ENCODE assay signal across 32 cellular contexts in genomic region chr17:38738686-38739085, GRCh38. TPM values are rescaled to one million over a fixed set of nuclear protein-coding genes. Genes with fewer than 3 reads are reported as not detected.
"Had no signal": no experiment of that assay in that cellular context is flagged by ENCODE, and none has a peak within 500 bp of the region (broad histone marks: within the 10 kb centered on the region; RNA-seq: fewer than 3 reads in every experiment).

No MANE protein-coding gene starts in this region.

- H3K27ac Mint-ChIP-seq: mesothelial cell of epicardium; natural killer cell; progenitor cell of endocrine pancreas; stimulated activated effector memory CD8-positive, alpha-beta T cell treated with anti-CD3 and anti-CD28 coated beads, Interleukin-12 subunit alpha, Interleukin-12 subunit beta, amount 100 ng/mL, for 72 hours; stimulated activated naive CD8-positive, alpha-beta T cell treated with anti-CD3 and anti-CD28 coated beads, Interleukin-15, Interleukin-2, amounts not matched to agents 100 ng/mL and 50 ng/mL, for 24 hours had no signal

- H2AFZ ChIP-seq: neural progenitor cell had no signal

- FAIRE-seq: keratinocyte, urothelium cell line had no signal

- H3K9me3 ChIP-seq: left lung, neutrophil, ovary, right atrium auricular region, suprapubic skin, thoracic aorta, tibial artery, upper lobe of right lung had no signal

- DNase-seq: hippocampal formation; kidney glomerular epithelial cell; left lung; mesendoderm; naive B cell; natural killer cell; nephron progenitor cell; occipital lobe; stimulated activated CD4-positive, alpha-beta T cell treated with anti-CD3 and anti-CD28 coated beads, Interleukin-12 subunit alpha, Interleukin-12 subunit beta, amount 100 ng/mL, for 4 hours; stimulated activated CD4-positive, alpha-beta T cell treated with anti-CD3 and anti-CD28 coated beads, Interleukin-15, amount 100 ng/mL, for 24 hours; stimulated activated CD4-positive, alpha-beta T cell treated with anti-CD3 and anti-CD28 coated beads, Interleukin-2, amount 100 ng/mL, for 24 hours; stimulated activated CD4-positive, alpha-beta T cell treated with anti-CD3 and anti-CD28 coated beads, Interleukin-4, amount 100 ng/mL, for 1 hour; stimulated activated naive CD4-positive, alpha-beta T cell; tibial artery; trophoblast cell; upper lobe of right lung had no signal

- ATAC-seq: left lung; natural killer cell; sciatic nerve; stimulated activated effector memory CD8-positive, alpha-beta T cell treated with anti-CD3 and anti-CD28 coated beads, Interleukin-12 subunit alpha, Interleukin-12 subunit beta, amount 100 ng/mL, for 72 hours; upper lobe of right lung had no signal

- H3K4me3 ChIP-seq: left lung, lung, neural progenitor cell, ovary, right atrium auricular region, skin epidermis, suprapubic skin, thoracic aorta, tibial artery, upper lobe of right lung had no signal

- H3K9ac ChIP-seq: neural progenitor cell had no signal

- H3K4me2 ChIP-seq: neural progenitor cell had no signal

- H3K36me3 Mint-ChIP-seq: naive B cell, natural killer cell had no signal

- H3K36me3 ChIP-seq: neural progenitor cell, neutrophil, ovary had no signal

- H3K27me3 ChIP-seq: left lung, neural progenitor cell, ovary, right atrium auricular region, suprapubic skin, tibial artery, upper lobe of right lung had no signal

- H3K4me3 Mint-ChIP-seq: mesothelial cell of epicardium; natural killer cell; nephron progenitor cell; stimulated activated effector memory CD8-positive, alpha-beta T cell treated with anti-CD3 and anti-CD28 coated beads, Interleukin-12 subunit alpha, Interleukin-12 subunit beta, amount 100 ng/mL, for 72 hours; stimulated activated naive CD8-positive, alpha-beta T cell treated with anti-CD3 and anti-CD28 coated beads, Interleukin-15, Interleukin-2, amounts not matched to agents 100 ng/mL and 50 ng/mL, for 24 hours had no signal

- H3K27me3 Mint-ChIP-seq: progenitor cell of endocrine pancreas had no signal

- H3K27ac ChIP-seq: left lung, neural progenitor cell, neutrophil, ovary, right atrium auricular region, skin epidermis, suprapubic skin, thoracic aorta, tibial artery, upper lobe of right lung had no signal

- H3K9me3 Mint-ChIP-seq: mesothelial cell of epicardium; naive B cell; natural killer cell; nephron progenitor cell; neural progenitor cell; stimulated activated effector memory CD8-positive, alpha-beta T cell treated with anti-CD3 and anti-CD28 coated beads, Interleukin-12 subunit alpha, Interleukin-12 subunit beta, amount 100 ng/mL, for 72 hours; stimulated activated naive CD8-positive, alpha-beta T cell treated with anti-CD3 and anti-CD28 coated beads, Interleukin-15, Interleukin-2, amounts not matched to agents 100 ng/mL and 50 ng/mL, for 24 hours had no signal

RNA-seq across cellular contexts. Expression of gene PCGF2, which starts 9.4 kb away (rescaled TPM):
- total RNA-seq: mononuclear cell had no signal
